ENCODE assay signal across 1 cellular context in the genomic region with DNA sequence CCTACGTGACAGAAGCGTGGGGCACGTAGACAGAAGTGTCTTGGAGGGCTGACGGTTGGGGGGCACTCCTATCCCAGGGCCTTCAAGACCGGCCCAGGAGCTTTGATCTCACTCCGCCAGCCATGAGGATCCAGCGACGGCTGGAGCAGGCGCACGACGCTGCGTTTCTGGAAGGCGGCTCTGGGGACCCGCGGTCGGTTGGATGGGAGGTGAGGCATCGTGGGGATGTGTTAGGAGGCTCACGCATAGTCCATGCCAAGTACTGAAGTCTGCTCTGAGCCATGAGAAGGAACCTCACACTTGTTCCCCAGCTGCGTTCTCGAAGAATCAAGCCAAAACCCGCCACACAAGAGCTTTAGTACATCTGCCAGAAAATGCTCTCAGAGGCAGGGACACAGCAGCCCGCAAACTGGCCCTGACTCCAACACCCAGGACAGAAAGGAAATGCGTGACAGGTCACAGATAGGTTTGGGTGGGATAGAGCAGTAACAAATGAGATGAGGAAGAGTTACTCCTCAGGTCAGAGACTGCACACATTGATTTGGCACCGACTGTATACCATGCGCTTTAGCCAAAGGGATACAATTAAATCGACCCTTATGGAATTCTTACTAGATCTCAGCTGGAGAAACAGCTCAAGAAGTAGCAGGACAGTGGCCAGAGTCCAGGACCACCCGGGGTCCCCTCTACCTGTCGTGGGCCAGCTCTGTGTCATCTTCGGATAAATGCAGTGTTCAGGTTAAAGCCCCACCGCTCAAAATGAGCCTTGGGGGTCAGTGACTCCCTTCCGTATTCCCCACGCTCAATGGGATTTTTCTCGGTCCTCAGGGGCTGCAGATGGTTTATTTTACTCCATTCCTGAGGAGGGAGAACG.
TF ChIP-seq lines count a peak whose summit lies in the region.

No MANE protein-coding gene starts in this region.

TF ChIP-seq in GM23338, 12 proteins besides CTCF, POLR2A, EP300 and RAD21 (continued from another document):
- TF ChIP-seq, protein P1, sequence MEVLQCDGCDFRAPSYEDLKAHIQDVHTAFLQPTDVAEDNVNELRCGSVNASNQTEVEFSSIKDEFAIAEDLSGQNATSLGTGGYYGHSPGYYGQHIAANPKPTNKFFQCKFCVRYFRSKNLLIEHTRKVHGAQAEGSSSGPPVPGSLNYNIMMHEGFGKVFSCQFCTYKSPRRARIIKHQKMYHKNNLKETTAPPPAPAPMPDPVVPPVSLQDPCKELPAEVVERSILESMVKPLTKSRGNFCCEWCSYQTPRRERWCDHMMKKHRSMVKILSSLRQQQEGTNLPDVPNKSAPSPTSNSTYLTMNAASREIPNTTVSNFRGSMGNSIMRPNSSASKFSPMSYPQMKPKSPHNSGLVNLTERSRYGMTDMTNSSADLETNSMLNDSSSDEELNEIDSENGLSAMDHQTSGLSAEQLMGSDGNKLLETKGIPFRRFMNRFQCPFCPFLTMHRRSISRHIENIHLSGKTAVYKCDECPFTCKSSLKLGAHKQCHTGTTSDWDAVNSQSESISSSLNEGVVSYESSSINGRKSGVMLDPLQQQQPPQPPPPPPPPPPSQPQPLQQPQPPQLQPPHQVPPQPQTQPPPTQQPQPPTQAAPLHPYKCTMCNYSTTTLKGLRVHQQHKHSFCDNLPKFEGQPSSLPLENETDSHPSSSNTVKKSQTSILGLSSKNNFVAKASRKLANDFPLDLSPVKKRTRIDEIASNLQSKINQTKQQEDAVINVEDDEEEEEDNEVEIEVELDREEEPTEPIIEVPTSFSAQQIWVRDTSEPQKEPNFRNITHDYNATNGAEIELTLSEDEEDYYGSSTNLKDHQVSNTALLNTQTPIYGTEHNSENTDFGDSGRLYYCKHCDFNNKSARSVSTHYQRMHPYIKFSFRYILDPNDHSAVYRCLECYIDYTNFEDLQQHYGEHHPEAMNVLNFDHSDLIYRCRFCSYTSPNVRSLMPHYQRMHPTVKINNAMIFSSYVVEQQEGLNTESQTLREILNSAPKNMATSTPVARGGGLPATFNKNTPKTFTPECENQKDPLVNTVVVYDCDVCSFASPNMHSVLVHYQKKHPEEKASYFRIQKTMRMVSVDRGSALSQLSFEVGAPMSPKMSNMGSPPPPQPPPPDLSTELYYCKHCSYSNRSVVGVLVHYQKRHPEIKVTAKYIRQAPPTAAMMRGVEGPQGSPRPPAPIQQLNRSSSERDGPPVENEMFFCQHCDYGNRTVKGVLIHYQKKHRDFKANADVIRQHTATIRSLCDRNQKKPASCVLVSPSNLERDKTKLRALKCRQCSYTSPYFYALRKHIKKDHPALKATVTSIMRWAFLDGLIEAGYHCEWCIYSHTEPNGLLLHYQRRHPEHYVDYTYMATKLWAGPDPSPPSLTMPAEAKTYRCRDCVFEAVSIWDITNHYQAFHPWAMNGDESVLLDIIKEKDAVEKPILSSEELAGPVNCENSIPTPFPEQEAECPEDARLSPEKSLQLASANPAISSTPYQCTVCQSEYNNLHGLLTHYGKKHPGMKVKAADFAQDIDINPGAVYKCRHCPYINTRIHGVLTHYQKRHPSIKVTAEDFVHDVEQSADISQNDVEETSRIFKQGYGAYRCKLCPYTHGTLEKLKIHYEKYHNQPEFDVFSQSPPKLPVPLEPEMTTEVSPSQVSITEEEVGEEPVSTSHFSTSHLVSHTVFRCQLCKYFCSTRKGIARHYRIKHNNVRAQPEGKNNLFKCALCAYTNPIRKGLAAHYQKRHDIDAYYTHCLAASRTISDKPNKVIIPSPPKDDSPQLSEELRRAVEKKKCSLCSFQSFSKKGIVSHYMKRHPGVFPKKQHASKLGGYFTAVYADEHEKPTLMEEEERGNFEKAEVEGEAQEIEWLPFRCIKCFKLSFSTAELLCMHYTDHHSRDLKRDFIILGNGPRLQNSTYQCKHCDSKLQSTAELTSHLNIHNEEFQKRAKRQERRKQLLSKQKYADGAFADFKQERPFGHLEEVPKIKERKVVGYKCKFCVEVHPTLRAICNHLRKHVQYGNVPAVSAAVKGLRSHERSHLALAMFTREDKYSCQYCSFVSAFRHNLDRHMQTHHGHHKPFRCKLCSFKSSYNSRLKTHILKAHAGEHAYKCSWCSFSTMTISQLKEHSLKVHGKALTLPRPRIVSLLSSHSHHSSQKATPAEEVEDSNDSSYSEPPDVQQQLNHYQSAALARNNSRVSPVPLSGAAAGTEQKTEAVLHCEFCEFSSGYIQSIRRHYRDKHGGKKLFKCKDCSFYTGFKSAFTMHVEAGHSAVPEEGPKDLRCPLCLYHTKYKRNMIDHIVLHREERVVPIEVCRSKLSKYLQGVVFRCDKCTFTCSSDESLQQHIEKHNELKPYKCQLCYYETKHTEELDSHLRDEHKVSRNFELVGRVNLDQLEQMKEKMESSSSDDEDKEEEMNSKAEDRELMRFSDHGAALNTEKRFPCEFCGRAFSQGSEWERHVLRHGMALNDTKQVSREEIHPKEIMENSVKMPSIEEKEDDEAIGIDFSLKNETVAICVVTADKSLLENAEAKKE (CRISPR knock-in tag; IDR thresholded peaks at IDR 0.05), result no peak
- TF ChIP-seq EZH2phosphoT487 (IDR thresholded peaks at IDR 0.05; ENCODE audit: unreplicated experiment) (no peak), NANOG (IDR thresholded peaks at IDR 0.05; ENCODE audit: borderline replicate concordance) (no peak), POLR2AphosphoS5 (IDR thresholded peaks at IDR 0.05; ENCODE audit: low read depth) (no peak), STAT1 (IDR thresholded peaks at IDR 0.05; ENCODE audit: unreplicated experiment) (no peak)
TF ChIP-seq in GM23338: peak in this region for 0.
